18 cellular contexts compared by ENCODE assay signal in genomic region chr20:59179988-59180387, GRCh38. TPM values are rescaled to one million over a fixed set of nuclear protein-coding genes. Genes with fewer than 3 reads are reported as not detected.
"Had no signal": no experiment of that assay in that cellular context is flagged by ENCODE, and none has a peak within 500 bp of the region (broad histone marks: within the 10 kb centered on the region; RNA-seq: fewer than 3 reads in every experiment).

No MANE protein-coding gene starts in this region.

- H3K4me3 ChIP-seq: lung, stomach had no signal

- DNase-seq: activated CD4-positive, alpha-beta T cell treated with anti-CD3 and anti-CD28 coated beads for 1 hour; activated naive CD4-positive, alpha-beta T cell treated with anti-CD3 and anti-CD28 coated beads, Interleukin-2, amount 50 U/mL, for 16 hours; activated T-cell treated with anti-CD3 and anti-CD28 coated beads for 4 hours; dermis blood vessel endothelial cell; effector memory CD4-positive, alpha-beta T cell; foreskin fibroblast; hippocampal formation; stomach; trophoblast cell; WERI-Rb-1 had no signal

- H3K4me3 Mint-ChIP-seq: neural crest cell had no signal

- H3K27ac Mint-ChIP-seq: progenitor cell of endocrine pancreas had no signal

- H3K36me3 ChIP-seq: stomach, WERI-Rb-1 had no signal

- H3K27ac ChIP-seq: stomach, WERI-Rb-1 had no signal

- H3K9me3 ChIP-seq: stomach had no signal

RNA-seq across cellular contexts. Expression of gene ZNF831, which starts 16.4 kb away (rescaled TPM):
- total RNA-seq: bronchial epithelial cell, cerebellum, glomerular endothelial cell, neural crest cell, osteoblast, progenitor cell of endocrine pancreas, SK-MEL-5 had no signal
